Comparison of ENCODE assay signal across 10 cellular contexts in the genomic region with DNA sequence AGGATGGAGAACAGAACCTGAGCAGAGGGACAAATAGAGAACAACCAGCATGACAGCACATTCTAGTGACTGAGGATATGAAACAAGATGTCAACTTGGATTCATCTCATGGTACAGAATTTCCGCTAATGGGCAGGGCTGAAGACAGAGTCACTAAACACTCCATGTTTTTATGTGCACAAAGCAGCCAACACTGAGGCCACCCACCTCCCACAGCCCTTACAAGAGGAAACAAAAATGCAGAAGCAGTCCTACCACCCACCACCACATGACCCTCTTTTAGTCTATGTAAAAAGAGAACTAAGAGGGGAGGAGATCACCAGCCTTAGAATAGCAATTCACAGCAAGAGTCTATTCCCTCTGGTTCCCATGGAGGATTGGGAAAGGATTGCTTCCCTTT.
DNase-seq lines count a peak whose midpoint lies in the region; ATAC-seq and TF ChIP-seq lines count a peak whose summit lies in the region.
"Had no signal": no experiment of that assay in that cellular context is flagged by ENCODE, and none has a peak within 500 bp of the region (broad histone marks: within the 10 kb centered on the region; RNA-seq: fewer than 3 reads in every experiment).

No MANE protein-coding gene starts in this region.

- H3K4me1 Mint-ChIP-seq in WTC11, result peaks cover 36% of the 10 kb centered on the region
- H3K4me1 Mint-ChIP-seq: stimulated activated effector memory CD8-positive, alpha-beta T cell treated with anti-CD3 and anti-CD28 coated beads, Interleukin-12 subunit alpha, Interleukin-12 subunit beta, amount 100 ng/mL, for 72 hours had no signal

- no peak overlapping the region for H3K27ac Mint-ChIP-seq in WTC11
- H3K27ac Mint-ChIP-seq: progenitor cell of endocrine pancreas; stimulated activated effector memory CD8-positive, alpha-beta T cell treated with anti-CD3 and anti-CD28 coated beads, Interleukin-12 subunit alpha, Interleukin-12 subunit beta, amount 100 ng/mL, for 72 hours had no signal

- peak; percentile 60 for ATAC-seq in GM21447 (IDR thresholded peaks at IDR 0.05; ENCODE audit: unreplicated experiment)
- ATAC-seq in HG03378 (IDR thresholded peaks at IDR 0.05; ENCODE audit: unreplicated experiment), result peak; percentile 77
- ATAC-seq in HG03457 (IDR thresholded peaks at IDR 0.05; ENCODE audit: unreplicated experiment), result no peak
- no peak for ATAC-seq in WTC11
- ATAC-seq: stimulated activated effector memory CD8-positive, alpha-beta T cell treated with anti-CD3 and anti-CD28 coated beads, Interleukin-12 subunit alpha, Interleukin-12 subunit beta, amount 100 ng/mL, for 72 hours had no signal

- peak; percentile 39 for DNase-seq in GM10266 (ENCODE audit: extremely low spot score)
- peak; percentile 61 for DNase-seq in germinal center (ENCODE audit: low spot score)
- no peak for DNase-seq in stimulated activated naive CD4-positive, alpha-beta T cell (lab: John Stamatoyannopoulos, UW)
- DNase-seq in WTC11 (ENCODE audit: low spot score), result no peak
- no peak for DNase-seq in activated CD4-positive, CD25-positive, alpha-beta regulatory T cell (lab: John Stamatoyannopoulos, UW)

- CTCF ChIA-PET in WTC11 (lab: Charles Lee), result no interaction called here

- TF ChIP-seq CTCF in GM10266 (IDR thresholded peaks at IDR 0.05; ENCODE audit: control insufficient read depth, insufficient read depth, low read depth, missing control alignments), result no peak
- TF ChIP-seq CTCF in WTC11 (IDR thresholded peaks at IDR 0.05), result no peak

- H3K36me3 Mint-ChIP-seq in WTC11, result no peaks in the 10 kb centered on the region
- H3K36me3 Mint-ChIP-seq: stimulated activated effector memory CD8-positive, alpha-beta T cell treated with anti-CD3 and anti-CD28 coated beads, Interleukin-12 subunit alpha, Interleukin-12 subunit beta, amount 100 ng/mL, for 72 hours had no signal

- no peaks in the 10 kb centered on the region for H3K9me3 Mint-ChIP-seq in WTC11

- POLR2A ChIA-PET in WTC11 (lab: Charles Lee), result no interaction called here

- no peak overlapping the region for H3K4me3 Mint-ChIP-seq in WTC11
- H3K4me3 Mint-ChIP-seq: stimulated activated effector memory CD8-positive, alpha-beta T cell treated with anti-CD3 and anti-CD28 coated beads, Interleukin-12 subunit alpha, Interleukin-12 subunit beta, amount 100 ng/mL, for 72 hours had no signal

- peaks cover 40% of the 10 kb centered on the region for H3K27me3 Mint-ChIP-seq in WTC11 (ENCODE audit: low read depth)

TF ChIP-seq in WTC11, 78 proteins besides CTCF, POLR2A, EP300 and RAD21:
- TF ChIP-seq, protein P1, sequence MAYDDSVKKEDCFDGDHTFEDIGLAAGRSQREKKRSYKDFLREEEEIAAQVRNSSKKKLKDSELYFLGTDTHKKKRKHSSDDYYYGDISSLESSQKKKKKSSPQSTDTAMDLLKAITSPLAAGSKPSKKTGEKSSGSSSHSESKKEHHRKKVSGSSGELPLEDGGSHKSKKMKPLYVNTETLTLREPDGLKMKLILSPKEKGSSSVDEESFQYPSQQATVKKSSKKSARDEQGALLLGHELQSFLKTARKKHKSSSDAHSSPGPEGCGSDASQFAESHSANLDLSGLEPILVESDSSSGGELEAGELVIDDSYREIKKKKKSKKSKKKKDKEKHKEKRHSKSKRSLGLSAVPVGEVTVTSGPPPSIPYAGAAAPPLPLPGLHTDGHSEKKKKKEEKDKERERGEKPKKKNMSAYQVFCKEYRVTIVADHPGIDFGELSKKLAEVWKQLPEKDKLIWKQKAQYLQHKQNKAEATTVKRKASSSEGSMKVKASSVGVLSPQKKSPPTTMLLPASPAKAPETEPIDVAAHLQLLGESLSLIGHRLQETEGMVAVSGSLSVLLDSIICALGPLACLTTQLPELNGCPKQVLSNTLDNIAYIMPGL (CRISPR knock-in tag; IDR thresholded peaks at IDR 0.05), result no peak

Comparison
In these comparisons a context has a peak if more than half of its experiments do, and no peak if none do; other contexts are left out.
1. DNase-seq: peak in GM10266 (single experiment) and germinal center (single experiment); none in stimulated activated naive CD4-positive, alpha-beta T cell (0 of 6), WTC11 (single experiment) and activated CD4-positive, CD25-positive, alpha-beta regulatory T cell (0 of 4).
2. ATAC-seq: peak in GM21447 (single experiment) and HG03378 (single experiment); none in HG03457 (single experiment) and WTC11 (single experiment).